Comparison of ENCODE assay signal across 30 cellular contexts in genomic region chr7:150745086-150745485, GRCh38. TPM values are rescaled to one million over a fixed set of nuclear protein-coding genes. Genes with fewer than 3 reads are reported as not detected.
DNase-seq lines count a peak whose midpoint lies in the region; ATAC-seq and TF ChIP-seq lines count a peak whose summit lies in the region.
"Had no signal": no experiment of that assay in that cellular context is flagged by ENCODE, and none has a peak within 500 bp of the region (broad histone marks: within the 10 kb centered on the region; RNA-seq: fewer than 3 reads in every experiment).

No MANE protein-coding gene starts in this region.

- no peak overlapping the region for H3K4me2 ChIP-seq in IMR-90 (ENCODE audit: low read depth, low read length)
- H3K4me2 ChIP-seq: A549 had no signal

- H3K4me1 Mint-ChIP-seq in activated CD4-positive, alpha-beta T cell treated with anti-CD3 and anti-CD28 coated beads, Interleukin-2, amount 10 ng/mL, durations not matched to agents 7 days and 5 days = peaks cover 94% of the 10 kb centered on the region
- peaks cover 63 to 86% of the 10 kb centered on the region in 2 donors for H3K4me1 Mint-ChIP-seq in natural killer cell treated with Interleukin-12 subunit alpha and Interleukin-12 subunit beta and Interleukin-15 and Interleukin-18, amount 100 ng/mL, for 72 hours (ENCODE audit: low read depth in 2 of 2)

- no peaks in the 10 kb centered on the region for H3K36me3 ChIP-seq in IMR-90 (ENCODE audit: control insufficient read depth, insufficient read depth, low read length)
- H3K36me3 ChIP-seq in tibial artery = peaks cover 0 to 11% (median 0%) of the 10 kb centered on the region in 3 donors
- H3K36me3 ChIP-seq: BE2C, pancreas had no signal

- H3K4me1 ChIP-seq in IMR-90 (ENCODE audit: control insufficient read depth, insufficient read depth, low read length) (no peaks in the 10 kb centered on the region), tibial artery (no peaks in the 10 kb centered on the region)
- H3K4me1 ChIP-seq: A549, BE2C, pancreas had no signal

- TF ChIP-seq CTCF in IMR-90 (conservative IDR thresholded peaks at IDR 0.05; ENCODE audit: low read depth, low read length) = no peak
- no peak for TF ChIP-seq CTCF in GM10266 (IDR thresholded peaks at IDR 0.05; ENCODE audit: control insufficient read depth, insufficient read depth, low read depth, missing control alignments)
- no peak for TF ChIP-seq CTCF in tibial artery (IDR thresholded peaks at IDR 0.05)

- TF ChIP-seq POLR2A in IMR-90 (IDR thresholded peaks at IDR 0.05; ENCODE audit: low read depth, low read length) = no peak

- no peak overlapping the region for H2AK9ac ChIP-seq in IMR-90 (replicated peaks; ENCODE audit: low read depth, low read length, poor library complexity)

- no peak overlapping the region for H2BK120ac ChIP-seq in IMR-90 (ENCODE audit: low read depth, low read length)

- no peak overlapping the region for H4K8ac ChIP-seq in IMR-90 (ENCODE audit: low read depth in 2 of 2, low read length in 2 of 2)

- H3K4me3 ChIP-seq in IMR-90 (ENCODE audit: insufficient read depth, low read depth, low read length) = no peak overlapping the region
- H3K4me3 ChIP-seq in tibial artery = no peak overlapping the region
- H3K4me3 ChIP-seq: A549, heart right ventricle, pancreas had no signal

- H4K91ac ChIP-seq in IMR-90 (ENCODE audit: insufficient read depth, low read depth, low read length) = no peak overlapping the region

- H2BK5ac ChIP-seq in IMR-90 (ENCODE audit: low read depth, low read length, poor library complexity, severe bottlenecking) = no peak overlapping the region

- no peak for ATAC-seq in IMR-90 (ENCODE audit: low read depth)
- ATAC-seq in activated naive CD4-positive, alpha-beta T cell treated with anti-CD3 and anti-CD28 coated beads, Interleukin-2, amount 50 U/mL, for 72 hours = no peak
- no peak for ATAC-seq in natural killer cell treated with Interleukin-12 subunit alpha and Interleukin-12 subunit beta and Interleukin-15 and Interleukin-18, amount 100 ng/mL, for 72 hours
- ATAC-seq: A549, HepG2, pancreas, PC-3 had no signal

- peak overlapping the region; percentile 11 for H2AFZ ChIP-seq in IMR-90 (replicated peaks; ENCODE audit: low read length, poor library complexity)

- H3K18ac ChIP-seq in IMR-90 (ENCODE audit: low read depth, low read length) = no peak overlapping the region

- DNase-seq in activated CD4-positive, alpha-beta T cell treated with anti-CD3 and anti-CD28 coated beads, Interleukin-2, amount 10 ng/mL, durations not matched to agents 7 days and 5 days = no peak
- no peak for DNase-seq in activated CD4-positive, alpha-beta T cell treated with anti-CD3 and anti-CD28 coated beads for 4 hours
- DNase-seq in IMR-90 (no peak), nucleus accumbens (lab: John Stamatoyannopoulos, UW) (no peak), GM10266 (ENCODE audit: extremely low spot score) (no peak), tibial artery (no peak)
- DNase-seq in activated naive CD4-positive, alpha-beta T cell treated with anti-CD3 and anti-CD28 coated beads, Interleukin-2, amount 50 U/mL, for 72 hours (ENCODE audit: low spot score in 2 of 2) = peak in 1 of 2 donors; percentile 3
- no peak for DNase-seq in natural killer cell treated with Interleukin-12 subunit alpha and Interleukin-12 subunit beta and Interleukin-15 and Interleukin-18, amount 100 ng/mL, for 72 hours (ENCODE audit: low spot score)
- DNase-seq: anterior cingulate cortex; BE2C; Calu3; caudate nucleus; EL; H7; heart right ventricle; mesendoderm; NCI-H1105 treated with DMSO at 0.1 percent for 48 hours; NCI-H2107; NCI-H446 treated with DMSO at 0.1 percent for 48 hours; pancreas; PC-3; right cardiac atrium; SHP77; stimulated activated CD4-positive, alpha-beta T cell treated with anti-CD3 and anti-CD28 coated beads, Interleukin-12 subunit alpha, Interleukin-12 subunit beta, amount 100 ng/mL, for 4 hours had no signal

- H3K9me1 ChIP-seq in IMR-90 (ENCODE audit: insufficient read depth, low read length) = no peaks in the 10 kb centered on the region

- in situ Hi-C loops in IMR-90 (cut with MboI; ENCODE audit: low sequenced_read_pairs) = loop anchor here (25.0 kb wide), 1 partner anchor 433 kb away; the partner anchor contains the start of genes ACTR3C and LRRC61

- H3K56ac ChIP-seq in IMR-90 (ENCODE audit: extremely low read depth, insufficient read depth, low read length) = no peak overlapping the region

- H3K27me3 ChIP-seq in IMR-90 (ENCODE audit: control insufficient read depth, insufficient read depth, low read length) (no peaks in the 10 kb centered on the region; the same call in 1 of the 2 replicates), tibial artery (no peaks in the 10 kb centered on the region)
- H3K27me3 ChIP-seq: heart right ventricle, pancreas had no signal

- no peak overlapping the region for H4K5ac ChIP-seq in IMR-90 (ENCODE audit: low read depth, low read length)

- WGBS in IMR-90 (ENCODE audit: extremely low coverage in 2 of 2, insufficient read length in 1 of 2), 2 experiments = no CpG with 5 or more reads among the region's 5 CpGs

- H3K23ac ChIP-seq in IMR-90 (ENCODE audit: low read depth, low read length) = no peak overlapping the region

- CTCF ChIA-PET in activated CD4-positive, alpha-beta T cell treated with anti-CD3 and anti-CD28 coated beads, Interleukin-2, amount 10 ng/mL, durations not matched to agents 7 days and 5 days (lab: Charles Lee) = interaction anchor here (1.0 to 5.0 kb wide), 7 partner anchors 9 to 191 kb away, joined by 3 to 20 read pairs (median 4); partner anchors contain the start of gene GIMAP1
- CTCF ChIA-PET in IMR-90 (lab: Yijun Ruan, JAX) = no interaction called here

- no peak overlapping the region for H3K4ac ChIP-seq in IMR-90 (ENCODE audit: low read depth, low read length)

- intact Hi-C loops in IMR-90 (cut with micrococcal nuclease) (no loop called here), tibial artery (cut with DNase I; ENCODE audit: low total_unique reads) (no loop called here)

- dilution Hi-C loops in IMR-90 (cut with HindIII; ENCODE audit: low sequenced_read_pairs, unreplicated experiment) = no loop called here

- H3K4me3 Mint-ChIP-seq in activated CD4-positive, alpha-beta T cell treated with anti-CD3 and anti-CD28 coated beads, Interleukin-2, amount 10 ng/mL, durations not matched to agents 7 days and 5 days = peak overlapping the region; percentile 85
- H3K4me3 Mint-ChIP-seq in natural killer cell treated with Interleukin-12 subunit alpha and Interleukin-12 subunit beta and Interleukin-15 and Interleukin-18, amount 100 ng/mL, for 72 hours = no peak overlapping the region

- peaks cover 74% of the 10 kb centered on the region for H3K36me3 Mint-ChIP-seq in activated CD4-positive, alpha-beta T cell treated with anti-CD3 and anti-CD28 coated beads, Interleukin-2, amount 10 ng/mL, durations not matched to agents 7 days and 5 days (ENCODE audit: low read depth)
- peaks cover 57 to 66% of the 10 kb centered on the region in 2 donors for H3K36me3 Mint-ChIP-seq in activated naive CD4-positive, alpha-beta T cell treated with anti-CD3 and anti-CD28 coated beads, Interleukin-2, amount 50 U/mL, for 72 hours
- H3K36me3 Mint-ChIP-seq in natural killer cell treated with Interleukin-12 subunit alpha and Interleukin-12 subunit beta and Interleukin-15 and Interleukin-18, amount 100 ng/mL, for 72 hours = peaks cover 39% of the 10 kb centered on the region

- no peak for TF ChIP-seq RAD21 in IMR-90 (IDR thresholded peaks at IDR 0.05; ENCODE audit: low read length)

- no TSS peak for BruUV-seq in IMR-90 (replicated peaks; lab: Mats Ljungman, UMichigan)

- H3K79me1 ChIP-seq in IMR-90 (ENCODE audit: low read depth in 1 of 2, low read length in 2 of 2) = no peaks in the 10 kb centered on the region

- no peak overlapping the region for H2AK5ac ChIP-seq in IMR-90 (ENCODE audit: low read depth, low read length)

- POLR2A ChIA-PET in activated CD4-positive, alpha-beta T cell treated with anti-CD3 and anti-CD28 coated beads, Interleukin-2, amount 10 ng/mL, durations not matched to agents 7 days and 5 days (lab: Charles Lee) = interaction anchor here (0.5 to 0.6 kb wide), 2 partner anchors 10 to 110 kb away, joined by 3 read pairs; no protein-coding TSS in a partner anchor
- POLR2A ChIA-PET in IMR-90 (lab: Charles Lee; ENCODE audit: unreplicated experiment) = no interaction called here

- no peak overlapping the region for H2BK15ac ChIP-seq in IMR-90 (ENCODE audit: low read depth, low read length)

- H4K20me1 ChIP-seq in IMR-90 (ENCODE audit: insufficient read depth, low read length) = no peaks in the 10 kb centered on the region

- H3K9me3 Mint-ChIP-seq in activated CD4-positive, alpha-beta T cell treated with anti-CD3 and anti-CD28 coated beads, Interleukin-2, amount 10 ng/mL, durations not matched to agents 7 days and 5 days = peaks cover 4% of the 10 kb centered on the region
- H3K9me3 Mint-ChIP-seq in activated naive CD4-positive, alpha-beta T cell treated with anti-CD3 and anti-CD28 coated beads, Interleukin-2, amount 50 U/mL, for 72 hours = no peaks in the 10 kb centered on the region
- H3K9me3 Mint-ChIP-seq in natural killer cell treated with Interleukin-12 subunit alpha and Interleukin-12 subunit beta and Interleukin-15 and Interleukin-18, amount 100 ng/mL, for 72 hours = peaks cover 3% of the 10 kb centered on the region
- H3K9me3 Mint-ChIP-seq: nephron had no signal

- H3K27me3 Mint-ChIP-seq in activated CD4-positive, alpha-beta T cell treated with anti-CD3 and anti-CD28 coated beads, Interleukin-2, amount 10 ng/mL, durations not matched to agents 7 days and 5 days = no peaks in the 10 kb centered on the region
- H3K27me3 Mint-ChIP-seq in natural killer cell treated with Interleukin-12 subunit alpha and Interleukin-12 subunit beta and Interleukin-15 and Interleukin-18, amount 100 ng/mL, for 72 hours = no peaks in the 10 kb centered on the region

- H3K9ac ChIP-seq in IMR-90 (ENCODE audit: low read depth, low read length) = no peak overlapping the region

- no peak overlapping the region for H2BK20ac ChIP-seq in IMR-90 (ENCODE audit: low read depth, low read length)

- peak overlapping the region; percentile 75 for H3K27ac Mint-ChIP-seq in activated CD4-positive, alpha-beta T cell treated with anti-CD3 and anti-CD28 coated beads, Interleukin-2, amount 10 ng/mL, durations not matched to agents 7 days and 5 days
- H3K27ac Mint-ChIP-seq in activated naive CD4-positive, alpha-beta T cell treated with anti-CD3 and anti-CD28 coated beads, Interleukin-2, amount 50 U/mL, for 72 hours = peak overlapping the region; percentile 95 to 96
- H3K27ac Mint-ChIP-seq in natural killer cell treated with Interleukin-12 subunit alpha and Interleukin-12 subunit beta and Interleukin-15 and Interleukin-18, amount 100 ng/mL, for 72 hours = peak overlapping the region; percentile 97 to 98

- H3K14ac ChIP-seq in IMR-90 (replicated peaks; ENCODE audit: low read depth, low read length) = no peak overlapping the region

- H3K27ac ChIP-seq in IMR-90 (ENCODE audit: insufficient read depth, low read length) (no peak overlapping the region), tibial artery (no peak overlapping the region)
- H3K27ac ChIP-seq: A549, epithelial cell of prostate, pancreas had no signal

- no peaks in the 10 kb centered on the region for H3K9me3 ChIP-seq in IMR-90 (ENCODE audit: control insufficient read depth, insufficient read depth, low read length)
- H3K9me3 ChIP-seq in tibial artery = no peaks in the 10 kb centered on the region
- H3K9me3 ChIP-seq: A549, BE2C, heart right ventricle, pancreas had no signal

RNA-seq across cellular contexts. Expression of gene GIMAP5, which starts 7.9 kb away (rescaled TPM):
- 100 to 1,000 TPM; 111 to 149 TPM for total RNA-seq in activated CD4-positive, alpha-beta T cell treated with anti-CD3 and anti-CD28 coated beads, Interleukin-2, amount 10 ng/mL, durations not matched to agents 7 days and 5 days
- not detected in 2 replicates for total RNA-seq in IMR-90 (2012; rRNA removed)
- polyA plus RNA-seq in IMR-90 (2012; rRNA removed) = not detected in 2 replicates
- polyA plus RNA-seq in IMR-90 (2012; cell fraction: cytosol; rRNA removed) = not detected in 2 replicates
- not detected in 2 replicates for polyA plus RNA-seq in IMR-90 (2012; cell fraction: nucleus; rRNA removed; ENCODE audit: low replicate concordance)
- 100 to 1,000 TPM in 1 of 2 donors, 10 to 100 TPM in 1; 73.1 to 115 TPM for total RNA-seq in activated naive CD4-positive, alpha-beta T cell treated with anti-CD3 and anti-CD28 coated beads, Interleukin-2, amount 50 U/mL, for 72 hours
- total RNA-seq in natural killer cell treated with Interleukin-12 subunit alpha and Interleukin-12 subunit beta and Interleukin-15 and Interleukin-18, amount 100 ng/mL, for 72 hours = 100 to 1,000 TPM in 1 of 2 donors, 10 to 100 TPM in 1; 75.5 to 136 TPM
- total RNA-seq: Calu3, fibroblast of villous mesenchyme, H7, HepG2, PC-3 had no signal
- polyA plus RNA-seq: A549, HepG2 had no signal

RNA-seq across cellular contexts. Expression of gene GIMAP1, which starts 28.7 kb away (rescaled TPM):
- total RNA-seq in activated CD4-positive, alpha-beta T cell treated with anti-CD3 and anti-CD28 coated beads, Interleukin-2, amount 10 ng/mL, durations not matched to agents 7 days and 5 days = 10 to 100 TPM; 18.1 to 19.6 TPM
- not detected in 2 replicates for total RNA-seq in IMR-90 (2012; rRNA removed)
- not detected in 2 replicates for polyA plus RNA-seq in IMR-90 (2012; rRNA removed)
- not detected in 2 replicates for polyA plus RNA-seq in IMR-90 (2012; cell fraction: cytosol; rRNA removed)
- polyA plus RNA-seq in IMR-90 (2012; cell fraction: nucleus; rRNA removed; ENCODE audit: low replicate concordance) = not detected in 2 replicates
- 10 to 100 TPM in 1 of 2 donors, 1 to 10 TPM in 1; 3.1 to 10.7 TPM for total RNA-seq in activated naive CD4-positive, alpha-beta T cell treated with anti-CD3 and anti-CD28 coated beads, Interleukin-2, amount 50 U/mL, for 72 hours
- total RNA-seq in natural killer cell treated with Interleukin-12 subunit alpha and Interleukin-12 subunit beta and Interleukin-15 and Interleukin-18, amount 100 ng/mL, for 72 hours = 1 to 10 TPM; 6.6 to 8.8 TPM
- total RNA-seq: Calu3, fibroblast of villous mesenchyme, H7, HepG2, PC-3 had no signal
- polyA plus RNA-seq: A549, HepG2 had no signal

RNA-seq across cellular contexts. Expression of gene TMEM176B, which starts 55.1 kb away (rescaled TPM):
- total RNA-seq in activated CD4-positive, alpha-beta T cell treated with anti-CD3 and anti-CD28 coated beads, Interleukin-2, amount 10 ng/mL, durations not matched to agents 7 days and 5 days = not detected
- not detected in 2 replicates for total RNA-seq in IMR-90 (2012; rRNA removed)
- not detected in 2 replicates for polyA plus RNA-seq in IMR-90 (2012; rRNA removed)
- polyA plus RNA-seq in IMR-90 (2012; cell fraction: cytosol; rRNA removed) = 0.07 TPM in 1 of 2 replicates, not detected in the other
- polyA plus RNA-seq in IMR-90 (2012; cell fraction: nucleus; rRNA removed; ENCODE audit: low replicate concordance) = 0.14 TPM in 1 of 2 replicates, not detected in the other
- total RNA-seq in activated naive CD4-positive, alpha-beta T cell treated with anti-CD3 and anti-CD28 coated beads, Interleukin-2, amount 50 U/mL, for 72 hours = not detected
- 1 to 10 TPM in 1 of 2 donors, not detected in 1; 1.2 TPM for total RNA-seq in natural killer cell treated with Interleukin-12 subunit alpha and Interleukin-12 subunit beta and Interleukin-15 and Interleukin-18, amount 100 ng/mL, for 72 hours
- total RNA-seq: dermis microvascular lymphatic vessel endothelial cell, HepG2, PC-3 had no signal
- polyA plus RNA-seq: HepG2 had no signal

RNA-seq across cellular contexts. Expression of gene TMEM176A, which starts 55.5 kb away (rescaled TPM):
- not detected for total RNA-seq in activated CD4-positive, alpha-beta T cell treated with anti-CD3 and anti-CD28 coated beads, Interleukin-2, amount 10 ng/mL, durations not matched to agents 7 days and 5 days
- not detected in 2 replicates for total RNA-seq in IMR-90 (2012; rRNA removed)
- polyA plus RNA-seq in IMR-90 (2012; rRNA removed) = not detected in 2 replicates
- not detected in 2 replicates for polyA plus RNA-seq in IMR-90 (2012; cell fraction: cytosol; rRNA removed)
- not detected in 2 replicates for polyA plus RNA-seq in IMR-90 (2012; cell fraction: nucleus; rRNA removed; ENCODE audit: low replicate concordance)
- not detected for total RNA-seq in activated naive CD4-positive, alpha-beta T cell treated with anti-CD3 and anti-CD28 coated beads, Interleukin-2, amount 50 U/mL, for 72 hours
- under 1 TPM in 1 of 2 donors, not detected in 1; 0.64 TPM for total RNA-seq in natural killer cell treated with Interleukin-12 subunit alpha and Interleukin-12 subunit beta and Interleukin-15 and Interleukin-18, amount 100 ng/mL, for 72 hours
- total RNA-seq: dermis microvascular lymphatic vessel endothelial cell, fibroblast of villous mesenchyme, H7, HepG2, PC-3 had no signal
- polyA plus RNA-seq: HepG2 had no signal

RNA-seq across cellular contexts. Expression of gene GIMAP2, which starts 59.6 kb away (rescaled TPM):
- 100 to 1,000 TPM in 1 of 2 experiments, 10 to 100 TPM in 1; 97.7 to 102 TPM for total RNA-seq in activated CD4-positive, alpha-beta T cell treated with anti-CD3 and anti-CD28 coated beads, Interleukin-2, amount 10 ng/mL, durations not matched to agents 7 days and 5 days
- total RNA-seq in IMR-90 (2012; rRNA removed) = under 0.01 TPM in 1 of 2 replicates, not detected in the other
- polyA plus RNA-seq in IMR-90 (2012; rRNA removed) = not detected in 2 replicates
- not detected in 2 replicates for polyA plus RNA-seq in IMR-90 (2012; cell fraction: cytosol; rRNA removed)
- polyA plus RNA-seq in IMR-90 (2012; cell fraction: nucleus; rRNA removed; ENCODE audit: low replicate concordance) = not detected in 2 replicates
- 10 to 100 TPM; 47.8 to 56.5 TPM for total RNA-seq in activated naive CD4-positive, alpha-beta T cell treated with anti-CD3 and anti-CD28 coated beads, Interleukin-2, amount 50 U/mL, for 72 hours
- total RNA-seq in natural killer cell treated with Interleukin-12 subunit alpha and Interleukin-12 subunit beta and Interleukin-15 and Interleukin-18, amount 100 ng/mL, for 72 hours = 10 to 100 TPM; 26.1 to 39.2 TPM
- total RNA-seq: H7, PC-3 had no signal

Comparison
In these comparisons a context has a peak if more than half of its experiments do, and no peak if none do; other contexts are left out.
1. RNA of gene GIMAP5, which starts 7.9 kb away (total RNA-seq): 111 to 149 TPM in activated CD4-positive, alpha-beta T cell treated with anti-CD3 and anti-CD28 coated beads, Interleukin-2, amount 10 ng/mL, durations not matched to agents 7 days and 5 days, 75.5 to 136 TPM in natural killer cell treated with Interleukin-12 subunit alpha and Interleukin-12 subunit beta and Interleukin-15 and Interleukin-18, amount 100 ng/mL, for 72 hours and 73.1 to 115 TPM in activated naive CD4-positive, alpha-beta T cell treated with anti-CD3 and anti-CD28 coated beads, Interleukin-2, amount 50 U/mL, for 72 hours; not detected in IMR-90; every median in the first group is over 10 times any median in the second.
2. Peak in every context shown above with its lines, with median percentiles within 50 percentile points of each other: H3K27ac Mint-ChIP-seq.